8 cellular contexts compared by ENCODE assay signal in the genomic region with DNA sequence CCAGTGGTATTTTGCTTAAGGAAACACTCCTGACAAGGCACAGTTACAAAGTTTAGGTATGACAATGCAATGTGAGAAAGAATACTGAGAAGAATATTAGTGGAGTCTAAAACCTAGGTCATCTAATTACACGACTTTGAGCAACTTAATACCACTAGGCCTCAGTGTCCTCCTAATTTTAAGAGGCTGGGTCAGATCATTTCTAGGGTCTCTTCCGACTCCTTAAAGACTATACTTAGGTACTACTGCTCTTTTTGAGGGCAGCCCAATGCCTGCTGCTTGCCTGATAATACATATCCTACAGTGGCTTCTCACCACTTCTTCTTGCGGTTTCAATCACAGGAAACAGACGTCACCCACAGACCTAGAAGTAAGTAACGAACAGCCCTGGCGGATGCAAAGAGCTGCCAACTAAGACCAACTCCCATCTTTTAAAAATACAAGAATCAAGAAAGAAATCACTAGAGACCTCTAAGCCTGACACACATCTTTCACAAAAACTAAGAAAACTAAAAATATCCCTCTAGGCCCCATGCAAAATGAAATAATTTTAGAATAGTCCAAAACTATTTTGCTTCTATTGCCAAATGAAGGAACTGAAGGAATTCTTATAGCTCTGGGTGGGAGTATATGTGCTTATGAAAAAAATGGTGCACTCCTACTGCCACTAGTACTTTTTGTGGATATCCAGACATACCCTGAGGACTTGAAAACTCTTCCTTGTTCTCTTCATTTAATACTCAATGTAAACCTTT.
DNase-seq lines count a peak whose midpoint lies in the region; ATAC-seq and FAIRE-seq lines count a peak whose summit lies in the region.

No MANE protein-coding gene starts in this region.

- ATAC-seq in GM18517 (IDR thresholded peaks at IDR 0.05; ENCODE audit: unreplicated experiment) (peak; percentile 97), HG02943 (IDR thresholded peaks at IDR 0.05; ENCODE audit: low read depth, unreplicated experiment) (peak; percentile 99)

- DNase-seq in RCC 7860 (ENCODE audit: low spot score) (peak; percentile 51), hepatic stellate cell (ENCODE audit: low spot score) (peak; percentile 47), AG08396 (ENCODE audit: low spot score) (no peak), RKO (ENCODE audit: low spot score) (no peak)
- DNase-seq in activated effector memory CD4-positive, alpha-beta T cell treated with anti-CD3 and anti-CD28 coated beads, Interleukin-2, amount 50 U/mL, for 16 hours = peak; percentile 86
- DNase-seq in stimulated activated CD8-positive, alpha-beta memory T cell treated with anti-CD3 and anti-CD28 coated beads, Interleukin-15, amount 100 ng/mL, for 48 hours (ENCODE audit: low read depth in 2 of 2) = peak; percentile 47 to 50

- no peak for FAIRE-seq in RCC 7860 (lab: Jason Lieb, UNC)

Comparison
In these comparisons a context has a peak if more than half of its experiments do, and no peak if none do; other contexts are left out.
1. DNase-seq: peak in RCC 7860 (single experiment), activated effector memory CD4-positive, alpha-beta T cell treated with anti-CD3 and anti-CD28 coated beads, Interleukin-2, amount 50 U/mL, for 16 hours (single experiment), hepatic stellate cell (single experiment) and stimulated activated CD8-positive, alpha-beta memory T cell treated with anti-CD3 and anti-CD28 coated beads, Interleukin-15, amount 100 ng/mL, for 48 hours (2 of 2); none in AG08396 (single experiment) and RKO (single experiment).